23 cellular contexts compared by ENCODE assay signal in genomic region chr11:1776331-1776851, GRCh38. TPM values are rescaled to one million over a fixed set of nuclear protein-coding genes. Genes with fewer than 3 reads are reported as not detected.
"Had no signal": no experiment of that assay in that cellular context is flagged by ENCODE, and none has a peak within 500 bp of the region (broad histone marks: within the 10 kb centered on the region; RNA-seq: fewer than 3 reads in every experiment).

No MANE protein-coding gene starts in this region.

- H3K36me3 Mint-ChIP-seq: activated naive CD8-positive, alpha-beta T cell; brain had no signal

- H3K27ac Mint-ChIP-seq: activated CD8-positive, alpha-beta T cell treated with anti-CD3 and anti-CD28 coated beads for 36 hours; activated naive CD4-positive, alpha-beta T cell treated with anti-CD3 and anti-CD28 coated beads for 36 hours; activated naive CD8-positive, alpha-beta T cell; activated T-cell treated with anti-CD3 and anti-CD28 coated beads, Interleukin-2, amount 50 U/mL, for 24 hours; activated T-helper 1 cell treated with anti-CD3 and anti-CD28 coated beads, Interleukin-12 subunit alpha, Interleukin-12 subunit beta, Interleukin-2, Interleukin-4 antibody, amounts not matched to agents 30 ng/mL and 10 ng/mL and 1 ng/mL, durations not matched to agents 14 hours and 24 hours and 36 hours; brain; T-helper 1 cell treated with Interleukin-12 subunit alpha and Interleukin-12 subunit beta and Interleukin-4 antibody, amounts not matched to agents 30 μg/mL and 1 μg/mL, for 36 hours had no signal

- H3K27me3 Mint-ChIP-seq: activated CD8-positive, alpha-beta T cell treated with anti-CD3 and anti-CD28 coated beads for 36 hours; activated naive CD8-positive, alpha-beta T cell; activated T-cell treated with anti-CD3 and anti-CD28 coated beads, Interleukin-2, amount 50 U/mL, for 24 hours had no signal

- H3K36me3 ChIP-seq: cardiac muscle cell, MG63, SJSA1 had no signal

- H3K9me3 Mint-ChIP-seq: activated CD8-positive, alpha-beta T cell treated with anti-CD3 and anti-CD28 coated beads for 36 hours; activated naive CD4-positive, alpha-beta T cell treated with anti-CD3 and anti-CD28 coated beads for 36 hours; activated T-cell treated with anti-CD3 and anti-CD28 coated beads, Interleukin-2, amount 50 U/mL, for 24 hours; activated T-helper 1 cell treated with anti-CD3 and anti-CD28 coated beads, Interleukin-12 subunit alpha, Interleukin-12 subunit beta, Interleukin-2, Interleukin-4 antibody, amounts not matched to agents 30 ng/mL and 10 ng/mL and 1 ng/mL, durations not matched to agents 14 hours and 24 hours and 36 hours; T-helper 1 cell treated with Interleukin-12 subunit alpha and Interleukin-12 subunit beta and Interleukin-4 antibody, amounts not matched to agents 30 μg/mL and 1 μg/mL, for 36 hours had no signal

- H3K4me3 Mint-ChIP-seq: activated CD8-positive, alpha-beta T cell treated with anti-CD3 and anti-CD28 coated beads for 36 hours; activated naive CD4-positive, alpha-beta T cell treated with anti-CD3 and anti-CD28 coated beads for 36 hours; activated naive CD8-positive, alpha-beta T cell; activated T-cell treated with anti-CD3 and anti-CD28 coated beads, Interleukin-2, amount 50 U/mL, for 24 hours; activated T-helper 1 cell treated with anti-CD3 and anti-CD28 coated beads, Interleukin-12 subunit alpha, Interleukin-12 subunit beta, Interleukin-2, Interleukin-4 antibody, amounts not matched to agents 30 ng/mL and 10 ng/mL and 1 ng/mL, durations not matched to agents 14 hours and 24 hours and 36 hours; brain; T-helper 1 cell treated with Interleukin-12 subunit alpha and Interleukin-12 subunit beta and Interleukin-4 antibody, amounts not matched to agents 30 μg/mL and 1 μg/mL, for 36 hours had no signal

- FAIRE-seq: astrocyte, RCC 7860 had no signal

- H3K27me3 ChIP-seq: cardiac muscle cell, MG63, SJSA1 had no signal

- ATAC-seq: activated CD4-positive, CD25-positive, alpha-beta regulatory T cell treated with anti-CD3 and anti-CD28 coated beads, Interleukin-2, amount 50 U/mL, for 24 hours; activated CD8-positive, alpha-beta T cell treated with anti-CD3 and anti-CD28 coated beads for 36 hours had no signal

- H3K27ac ChIP-seq: cardiac muscle cell, SJSA1 had no signal

- H3K4me3 ChIP-seq: cardiac muscle cell, MG63, SJSA1 had no signal

- DNase-seq: activated CD4-positive, alpha-beta T cell treated with anti-CD3 and anti-CD28 coated beads for 4 hours; activated CD8-positive, alpha-beta T cell treated with anti-CD3 and anti-CD28 coated beads for 36 hours; activated gamma-delta T cell; activated naive CD4-positive, alpha-beta T cell treated with anti-CD3 and anti-CD28 coated beads for 36 hours; activated T-cell treated with anti-CD3 and anti-CD28 coated beads, Interleukin-2, amount 50 U/mL, for 24 hours; amygdala; MG63; NCI-H1105; NCI-H1436; NCI-H1694 treated with DMSO at 0.1 percent for 48 hours; NCI-H2029 treated with DMSO at 0.1 percent for 48 hours; NCI-H345; NCI-H524; SHP77 had no signal

- H3K9me3 ChIP-seq: MG63, SJSA1 had no signal

RNA-seq across cellular contexts. Expression of gene IFITM10, which starts 26.0 kb away (rescaled TPM):
- polyA plus RNA-seq: cardiac muscle cell had no signal

RNA-seq across cellular contexts. Expression of gene SYT8, which starts 58.4 kb away (rescaled TPM):
- total RNA-seq: activated CD8-positive, alpha-beta T cell treated with anti-CD3 and anti-CD28 coated beads for 36 hours; activated naive CD4-positive, alpha-beta T cell treated with anti-CD3 and anti-CD28 coated beads for 36 hours; activated T-helper 1 cell treated with anti-CD3 and anti-CD28 coated beads, Interleukin-12 subunit alpha, Interleukin-12 subunit beta, Interleukin-2, Interleukin-4 antibody, amounts not matched to agents 30 ng/mL and 10 ng/mL and 1 ng/mL, durations not matched to agents 14 hours and 24 hours and 36 hours; cardiac muscle cell; SJSA1 had no signal
- polyA plus RNA-seq: cardiac muscle cell had no signal
